In genomic region chr17:32103476-32104113, GRCh38 we compare ENCODE assay signal across 16 cellular contexts. TPM values are rescaled to one million over a fixed set of nuclear protein-coding genes. Genes with fewer than 3 reads are reported as not detected.
A peak's percentile ranks its signal among the peaks of the same experiment; 100 is the strongest.
DNase-seq lines count a peak whose midpoint lies in the region; ATAC-seq lines count a peak whose summit lies in the region.
"Had no signal": no experiment of that assay in that cellular context is flagged by ENCODE, and none has a peak within 500 bp of the region (broad histone marks: within the 10 kb centered on the region; RNA-seq: fewer than 3 reads in every experiment).

No MANE protein-coding gene starts in this region.

- H3K36me3 Mint-ChIP-seq in T-helper 1 cell treated with Interleukin-12 subunit alpha and Interleukin-12 subunit beta and Interleukin-4 antibody, amounts not matched to agents 30 μg/mL and 1 μg/mL, for 36 hours (ENCODE audit: low read depth) = peaks cover 5% of the 10 kb centered on the region
- H3K36me3 Mint-ChIP-seq in activated naive CD8-positive, alpha-beta T cell treated with anti-CD3 and anti-CD28 coated beads, Interleukin-2, amount 10 ng/mL, durations not matched to agents 7 days and 5 days = no peaks in the 10 kb centered on the region
- H3K36me3 Mint-ChIP-seq: type B pancreatic cell had no signal

- H3K4me3 Mint-ChIP-seq in T-helper 1 cell treated with Interleukin-12 subunit alpha and Interleukin-12 subunit beta and Interleukin-4 antibody, amounts not matched to agents 30 μg/mL and 1 μg/mL, for 36 hours = peak overlapping the region; percentile 78
- H3K4me3 Mint-ChIP-seq in activated naive CD8-positive, alpha-beta T cell treated with anti-CD3 and anti-CD28 coated beads, Interleukin-2, amount 10 ng/mL, durations not matched to agents 7 days and 5 days = peak overlapping the region; percentile 78
- H3K4me3 Mint-ChIP-seq: activated B cell treated with CpG ODN at 0.5 μM for 24 hours, type B pancreatic cell had no signal

- peaks cover 11% of the 10 kb centered on the region for H3K27me3 Mint-ChIP-seq in T-helper 1 cell treated with Interleukin-12 subunit alpha and Interleukin-12 subunit beta and Interleukin-4 antibody, amounts not matched to agents 30 μg/mL and 1 μg/mL, for 36 hours (ENCODE audit: low read depth)
- H3K27me3 Mint-ChIP-seq in activated naive CD8-positive, alpha-beta T cell treated with anti-CD3 and anti-CD28 coated beads, Interleukin-2, amount 10 ng/mL, durations not matched to agents 7 days and 5 days = no peaks in the 10 kb centered on the region

- peaks cover 33% of the 10 kb centered on the region for H3K4me1 Mint-ChIP-seq in T-helper 1 cell treated with Interleukin-12 subunit alpha and Interleukin-12 subunit beta and Interleukin-4 antibody, amounts not matched to agents 30 μg/mL and 1 μg/mL, for 36 hours (ENCODE audit: low read depth)
- peaks cover 38% of the 10 kb centered on the region for H3K4me1 Mint-ChIP-seq in activated naive CD8-positive, alpha-beta T cell treated with anti-CD3 and anti-CD28 coated beads, Interleukin-2, amount 10 ng/mL, durations not matched to agents 7 days and 5 days

- peak overlapping the region; percentile 97 for H3K27ac Mint-ChIP-seq in T-helper 1 cell treated with Interleukin-12 subunit alpha and Interleukin-12 subunit beta and Interleukin-4 antibody, amounts not matched to agents 30 μg/mL and 1 μg/mL, for 36 hours
- peak overlapping the region; percentile 94 for H3K27ac Mint-ChIP-seq in activated naive CD8-positive, alpha-beta T cell treated with anti-CD3 and anti-CD28 coated beads, Interleukin-2, amount 10 ng/mL, durations not matched to agents 7 days and 5 days
- H3K27ac Mint-ChIP-seq: activated B cell treated with CpG ODN at 0.5 μM for 24 hours, type B pancreatic cell had no signal

- POLR2A ChIA-PET in activated naive CD8-positive, alpha-beta T cell treated with anti-CD3 and anti-CD28 coated beads, Interleukin-2, amount 10 ng/mL, durations not matched to agents 7 days and 5 days (lab: Charles Lee) = interaction anchor here (1.0 to 3.9 kb wide), 3 partner anchors 24 to 96 kb away, joined by 4 to 34 read pairs (median 11); partner anchors contain the start of gene LRRC37B

- DNase-seq in T-helper 1 cell = no peak
- DNase-seq in COLO829 (ENCODE audit: low spot score) = peak; percentile 15
- DNase-seq in activated naive CD8-positive, alpha-beta T cell treated with anti-CD3 and anti-CD28 coated beads, Interleukin-2, amount 10 ng/mL, durations not matched to agents 7 days and 5 days = no peak
- peak; percentile 65 for DNase-seq in myocyte (ENCODE audit: low read depth)
- DNase-seq in hepatic stellate cell (ENCODE audit: low spot score) = no peak
- DNase-seq: activated B cell treated with CpG ODN at 0.5 μM for 24 hours, DMS53, HCEC 1CT, left cardiac atrium, NCI-H524, SHP77 treated with DMSO at 0.1 percent for 48 hours, spleen had no signal

- peak; percentile 15 for ATAC-seq in activated naive CD8-positive, alpha-beta T cell treated with anti-CD3 and anti-CD28 coated beads, Interleukin-2, amount 10 ng/mL, durations not matched to agents 7 days and 5 days (ENCODE audit: low read depth)
- ATAC-seq in HG03175 (IDR thresholded peaks at IDR 0.05; ENCODE audit: unreplicated experiment) = no peak
- ATAC-seq in HG03108 (IDR thresholded peaks at IDR 0.05; ENCODE audit: unreplicated experiment) = no peak

- H3K9me3 Mint-ChIP-seq in T-helper 1 cell treated with Interleukin-12 subunit alpha and Interleukin-12 subunit beta and Interleukin-4 antibody, amounts not matched to agents 30 μg/mL and 1 μg/mL, for 36 hours = no peaks in the 10 kb centered on the region
- no peaks in the 10 kb centered on the region for H3K9me3 Mint-ChIP-seq in activated naive CD8-positive, alpha-beta T cell treated with anti-CD3 and anti-CD28 coated beads, Interleukin-2, amount 10 ng/mL, durations not matched to agents 7 days and 5 days
- H3K9me3 Mint-ChIP-seq: activated B cell treated with CpG ODN at 0.5 μM for 24 hours, type B pancreatic cell had no signal

RNA-seq across cellular contexts. Expression of gene RHOT1, which starts 38.7 kb away (rescaled TPM):
- 10 to 100 TPM; 29.8 to 30.0 TPM for total RNA-seq in activated naive CD8-positive, alpha-beta T cell treated with anti-CD3 and anti-CD28 coated beads, Interleukin-2, amount 10 ng/mL, durations not matched to agents 7 days and 5 days
- total RNA-seq in myocyte = 42.3 and 48.0 TPM in 2 replicates
- polyA plus RNA-seq in myocyte (2012) = 18.9 TPM

Comparison
In these comparisons a context has a peak if more than half of its experiments do, and no peak if none do; other contexts are left out.
1. DNase-seq: peak in COLO829 (single experiment) and myocyte (single experiment); none in T-helper 1 cell (0 of 5), activated naive CD8-positive, alpha-beta T cell treated with anti-CD3 and anti-CD28 coated beads, Interleukin-2, amount 10 ng/mL, durations not matched to agents 7 days and 5 days (single experiment) and hepatic stellate cell (single experiment).